In the genomic region with DNA sequence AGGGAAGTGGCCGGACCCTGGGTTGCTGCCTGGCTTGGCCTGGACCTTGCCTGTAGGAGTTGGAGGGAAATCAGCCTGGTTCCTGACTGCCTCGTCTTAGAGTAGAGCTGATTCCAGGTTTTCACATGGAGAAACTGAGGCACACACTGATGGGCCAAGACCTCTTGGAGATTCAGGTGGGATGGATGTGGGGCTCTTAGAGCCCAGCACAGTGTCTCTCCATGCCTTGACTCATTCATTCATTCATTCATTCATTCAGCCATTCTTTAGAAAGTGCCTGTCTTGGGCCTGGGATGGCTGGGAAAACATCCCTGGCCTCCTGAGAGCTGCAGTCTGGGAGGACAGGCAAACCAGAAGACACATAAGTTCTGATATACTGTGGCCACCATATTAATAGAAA, we compare ENCODE assay signal across 9 cellular contexts. TPM values are rescaled to one million over a fixed set of nuclear protein-coding genes. Genes with fewer than 3 reads are reported as not detected.
DNase-seq lines count a peak whose midpoint lies in the region; ATAC-seq and TF ChIP-seq lines count a peak whose summit lies in the region.
"Had no signal": no experiment of that assay in that cellular context is flagged by ENCODE, and none has a peak within 500 bp of the region (broad histone marks: within the 10 kb centered on the region; RNA-seq: fewer than 3 reads in every experiment).

No MANE protein-coding gene starts in this region.

- H3K4me1 ChIP-seq in right atrium auricular region = peaks cover 0 to 80% of the 10 kb centered on the region in 2 donors
- H3K4me1 ChIP-seq in breast epithelium = peaks cover 0 to 39% of the 10 kb centered on the region in 2 donors
- H3K4me1 ChIP-seq in muscle layer of colon (ENCODE audit: insufficient read depth, low read length) = peaks cover 43% of the 10 kb centered on the region
- peaks cover 55% of the 10 kb centered on the region for H3K4me1 ChIP-seq in upper lobe of right lung

- no peak for TF ChIP-seq POLR2A in breast epithelium (IDR thresholded peaks at IDR 0.05)

- H3K36me3 ChIP-seq in right atrium auricular region = peaks cover 34% of the 10 kb centered on the region
- H3K36me3 ChIP-seq in breast epithelium = no peaks in the 10 kb centered on the region
- peaks cover 15% of the 10 kb centered on the region for H3K36me3 ChIP-seq in muscle layer of colon (ENCODE audit: insufficient read depth, low read length)
- H3K36me3 ChIP-seq in upper lobe of right lung = peaks cover 23% of the 10 kb centered on the region

- no peaks in the 10 kb centered on the region for H3K9me3 ChIP-seq in right atrium auricular region
- H3K9me3 ChIP-seq in breast epithelium = no peaks in the 10 kb centered on the region
- H3K9me3 ChIP-seq in muscle layer of colon (ENCODE audit: low read length) = no peaks in the 10 kb centered on the region
- H3K9me3 ChIP-seq in upper lobe of right lung = no peaks in the 10 kb centered on the region
- H3K9me3 ChIP-seq: Caco-2 had no signal

- H3K27me3 ChIP-seq in right atrium auricular region = no peaks in the 10 kb centered on the region
- H3K27me3 ChIP-seq in breast epithelium = no peaks in the 10 kb centered on the region
- no peaks in the 10 kb centered on the region for H3K27me3 ChIP-seq in muscle layer of colon (ENCODE audit: control insufficient read depth in 1 of 2, insufficient read depth in 2 of 2, low read length in 2 of 2)
- H3K27me3 ChIP-seq in upper lobe of right lung = no peaks in the 10 kb centered on the region

- DNase-seq in right atrium auricular region (ENCODE audit: low spot score) (no peak), Right ventricle myocardium superior (no peak), breast epithelium (ENCODE audit: low spot score in 2 of 2) (no peak), upper lobe of right lung (no peak), HCEC 1CT (no peak), putamen (ENCODE audit: low spot score) (no peak)
- DNase-seq in stimulated activated CD4-positive, alpha-beta T cell treated with anti-CD3 and anti-CD28 coated beads, Interleukin-4, amount 100 ng/mL, for 24 hours = no peak
- DNase-seq: Caco-2 had no signal

- ATAC-seq in Right ventricle myocardium superior (ENCODE audit: poor library complexity) = no peak
- no peak for ATAC-seq in upper lobe of right lung

- H3K27ac ChIP-seq in right atrium auricular region = peak overlapping the region; percentile 97 to 98
- H3K27ac ChIP-seq in breast epithelium = peak overlapping the region in 1 of 2 donors; percentile 65
- H3K27ac ChIP-seq in muscle layer of colon (ENCODE audit: low read depth, low read length) = peak overlapping the region; percentile 89
- no peak overlapping the region for H3K27ac ChIP-seq in upper lobe of right lung

- intact Hi-C loops in Right ventricle myocardium superior (cut with DNase I) = loop anchor here (5.0 kb wide), 1 partner anchor 38 kb away; a partner anchor contains a TSS
- intact Hi-C loops in breast epithelium (cut with DNase I; ENCODE audit: low total_unique reads) = no loop called here
- intact Hi-C loops in upper lobe of right lung (cut with DNase I) = no loop called here

- TF ChIP-seq CTCF in right atrium auricular region (IDR thresholded peaks at IDR 0.05) (no peak), breast epithelium (IDR thresholded peaks at IDR 0.05) (no peak), upper lobe of right lung (IDR thresholded peaks at IDR 0.05) (no peak)

- H3K4me3 ChIP-seq in right atrium auricular region (peak overlapping the region in 1 of 2 donors; percentile 88), breast epithelium (peak overlapping the region in 2 of 3 donors; percentile 93 to 99), muscle layer of colon (ENCODE audit: low read depth in 1 of 2, low read length in 2 of 2) (peak overlapping the region in 1 of 2 donors; percentile 99), upper lobe of right lung (peak overlapping the region; percentile 98)

- no peak overlapping the region for H3K9ac ChIP-seq in muscle layer of colon (ENCODE audit: low read length)

RNA-seq across cellular contexts. Expression of a gene that starts 2.2 kb away (rescaled TPM):
- total RNA-seq in right atrium auricular region (10 to 100 TPM; 45.3 to 65.9 TPM), Right ventricle myocardium superior (20.2 TPM), breast epithelium (10 to 100 TPM; 26.1 to 52.7 (median 40.6) TPM), upper lobe of right lung (68.1 TPM)

RNA-seq across cellular contexts. Expression of a gene that starts 2.4 kb away (rescaled TPM):
- 10 to 100 TPM; 10.1 to 15.1 TPM for total RNA-seq in right atrium auricular region
- total RNA-seq in Right ventricle myocardium superior = 12.6 TPM
- 1 to 10 TPM; 3.0 to 7.6 (median 7.2) TPM for total RNA-seq in breast epithelium
- 6.6 TPM for total RNA-seq in upper lobe of right lung

RNA-seq across cellular contexts. Expression of a gene that starts 36.6 kb away (rescaled TPM):
- total RNA-seq in right atrium auricular region (10 to 100 TPM; 21.3 to 51.9 TPM), Right ventricle myocardium superior (28.7 TPM), breast epithelium (10 to 100 TPM; 24.3 to 67.0 (median 44.8) TPM), upper lobe of right lung (46.5 TPM)

RNA-seq across cellular contexts. Expression of a gene that starts 54.6 kb away (rescaled TPM):
- 10 to 100 TPM in 1 of 2 donors, 1 to 10 TPM in 1; 8.5 to 11.6 TPM for total RNA-seq in right atrium auricular region
- 15.8 TPM for total RNA-seq in Right ventricle myocardium superior
- 10 to 100 TPM; 23.0 to 40.0 (median 31.5) TPM for total RNA-seq in breast epithelium
- total RNA-seq in upper lobe of right lung = 45.8 TPM
